In the genomic region with DNA sequence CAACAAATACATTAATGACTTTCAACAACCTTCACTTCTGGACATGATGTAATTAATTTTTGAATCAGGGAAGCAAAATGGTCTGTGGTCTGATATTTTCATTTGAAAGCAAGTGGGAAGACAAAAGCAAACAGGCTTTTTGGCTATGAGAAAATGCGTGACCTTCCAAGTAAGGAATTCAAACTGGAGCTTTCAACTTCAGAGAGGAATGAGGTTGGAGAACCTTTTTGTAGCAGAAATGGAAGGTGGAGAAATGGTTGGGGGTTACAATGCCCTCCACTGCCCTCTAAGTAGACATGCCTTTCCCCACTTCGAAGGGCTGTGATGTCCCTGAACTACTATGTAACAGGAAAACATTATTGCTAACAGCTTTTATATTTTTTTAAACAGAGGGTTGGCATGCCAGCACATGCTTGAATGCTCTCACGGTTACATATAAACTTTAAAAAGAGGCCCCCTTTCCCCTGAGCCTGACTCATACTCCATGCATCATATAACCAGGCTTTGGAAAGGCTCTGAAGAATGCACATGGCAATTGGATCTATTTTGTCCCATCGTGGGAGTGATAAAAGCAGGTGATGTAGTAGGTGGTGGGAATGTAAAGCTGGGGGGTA, we compare ENCODE assay signal across 12 cellular contexts.
DNase-seq lines count a peak whose midpoint lies in the region; TF ChIP-seq lines count a peak whose summit lies in the region.
"Had no signal": no experiment of that assay in that cellular context is flagged by ENCODE, and none has a peak within 500 bp of the region (broad histone marks: within the 10 kb centered on the region; RNA-seq: fewer than 3 reads in every experiment).

No MANE protein-coding gene starts in this region.

- H2AFZ ChIP-seq in SK-N-SH (ENCODE audit: low read depth) = peak overlapping the region; percentile 62

- H3K27ac ChIP-seq in SK-N-SH (ENCODE audit: low read depth in 2 of 2, low read length in 1 of 2) = peak overlapping the region; percentile 55 to 90; a peak in 3 of 4 replicates

- no peak for TF ChIP-seq EP300 in SK-N-SH (IDR thresholded peaks at IDR 0.05; ENCODE audit: borderline replicate concordance in 1 of 2, low read depth in 1 of 2, low read length in 1 of 2)

- no peaks in the 10 kb centered on the region for H3K79me2 ChIP-seq in SK-N-SH (ENCODE audit: insufficient read depth)

- DNase-seq in GM03348 (ENCODE audit: low spot score) = peak; percentile 82
- no peak for DNase-seq in SK-N-SH
- peak; percentile 84 for DNase-seq in fibroblast of villous mesenchyme (ENCODE audit: low read depth)
- peak; percentile 90 for DNase-seq in skeletal muscle cell (ENCODE audit: low read depth)
- DNase-seq in activated CD8-positive, alpha-beta memory T cell treated with anti-CD3 and anti-CD28 coated beads, Interleukin-2, amount 50 U/mL, for 4 hours = no peak
- no peak for DNase-seq in anterior cingulate cortex (lab: John Stamatoyannopoulos, UW)
- no peak for DNase-seq in activated CD8-positive, alpha-beta memory T cell treated with anti-CD3 and anti-CD28 coated beads for 24 hours
- DNase-seq in GM19238 (ENCODE audit: insufficient read length, low spot score) = no peak
- DNase-seq: activated B cell treated with CpG ODN at 0.5 μM for 24 hours; NCI-H748 treated with DMSO at 0.1 percent for 48 hours; retina; stimulated activated naive CD8-positive, alpha-beta T cell treated with anti-CD3 and anti-CD28 coated beads, Interleukin-15, Interleukin-2, amounts not matched to agents 100 U/mL and 50 U/mL, for 24 hours had no signal

- peaks cover 0 to 18% of the 10 kb centered on the region in 2 experiments; a peak in 1 of 4 replicates for H3K4me1 ChIP-seq in SK-N-SH (ENCODE audit: control insufficient read depth in 1 of 2, insufficient read depth in 2 of 2, low read depth in 1 of 2, low read length in 1 of 2)

- TF ChIP-seq CTCF in SK-N-SH (IDR thresholded peaks at IDR 0.05) (no peak), fibroblast of villous mesenchyme (IDR thresholded peaks at IDR 0.05; ENCODE audit: insufficient read depth, low read depth, low read length) (no peak)

- H3K9me3 ChIP-seq in SK-N-SH = no peaks in the 10 kb centered on the region

- peak overlapping the region; percentile 53; the same call in 1 of the 2 replicates for H3K9ac ChIP-seq in SK-N-SH

- POLR2A ChIA-PET in SK-N-SH (lab: Yijun Ruan, JAX) = no interaction called here

- CTCF ChIA-PET in SK-N-SH (lab: Yijun Ruan, JAX) = no interaction called here

- no peak overlapping the region for H3K4me3 ChIP-seq in SK-N-SH (ENCODE audit: low read depth in 2 of 2, low read length in 1 of 2)
- H3K4me3 ChIP-seq in fibroblast of villous mesenchyme (ENCODE audit: low read depth, low read length) = no peak overlapping the region
- H3K4me3 ChIP-seq in skeletal muscle cell (ENCODE audit: low read depth, low read length) = no peak overlapping the region

- H3F3A ChIP-seq in SK-N-SH (replicated peaks; ENCODE audit: insufficient read depth) = peaks cover 13% of the 10 kb centered on the region

- H3K36me3 ChIP-seq in SK-N-SH (replicated peaks in 1 of 2; ENCODE audit: control insufficient read depth in 1 of 2, insufficient read depth in 2 of 2, low read length in 1 of 2) = no peaks in the 10 kb centered on the region

- H3K9me2 ChIP-seq in SK-N-SH = no peaks in the 10 kb centered on the region

- H3K4me2 ChIP-seq in SK-N-SH = peak overlapping the region; percentile 43

- H4K20me1 ChIP-seq in SK-N-SH (ENCODE audit: insufficient read depth) = no peaks in the 10 kb centered on the region

- no peak for TF ChIP-seq RAD21 in SK-N-SH (IDR thresholded peaks at IDR 0.05; ENCODE audit: low read length)

- no peaks in the 10 kb centered on the region for H3K27me3 ChIP-seq in SK-N-SH (ENCODE audit: insufficient read depth)

- 13% methylated on average over 4 of the region's 4 CpGs for WGBS in SK-N-SH (ENCODE audit: low lambda C conversion rate)

TF ChIP-seq in SK-N-SH, 30 proteins besides CTCF, POLR2A, EP300 and RAD21:
- TF ChIP-seq, protein P1, sequence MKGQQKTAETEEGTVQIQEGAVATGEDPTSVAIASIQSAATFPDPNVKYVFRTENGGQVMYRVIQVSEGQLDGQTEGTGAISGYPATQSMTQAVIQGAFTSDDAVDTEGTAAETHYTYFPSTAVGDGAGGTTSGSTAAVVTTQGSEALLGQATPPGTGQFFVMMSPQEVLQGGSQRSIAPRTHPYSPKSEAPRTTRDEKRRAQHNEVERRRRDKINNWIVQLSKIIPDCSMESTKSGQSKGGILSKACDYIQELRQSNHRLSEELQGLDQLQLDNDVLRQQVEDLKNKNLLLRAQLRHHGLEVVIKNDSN (IDR thresholded peaks at IDR 0.05; ENCODE audit: borderline replicate concordance, low read depth) = no peak
- no peak for TF ChIP-seq CHD2 (IDR thresholded peaks at IDR 0.05; ENCODE audit: low read length, partially characterized antibody)
- TF ChIP-seq, protein P2, sequence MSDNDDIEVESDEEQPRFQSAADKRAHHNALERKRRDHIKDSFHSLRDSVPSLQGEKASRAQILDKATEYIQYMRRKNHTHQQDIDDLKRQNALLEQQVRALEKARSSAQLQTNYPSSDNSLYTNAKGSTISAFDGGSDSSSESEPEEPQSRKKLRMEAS (IDR thresholded peaks at IDR 0.05; ENCODE audit: low read depth) = peak; percentile 80
- TF ChIP-seq GABPA (IDR thresholded peaks at IDR 0.05; ENCODE audit: low read depth) = no peak
- TF ChIP-seq RCOR1 (IDR thresholded peaks at IDR 0.05; ENCODE audit: low read length) = no peak
- TF ChIP-seq NRF1 (IDR thresholded peaks at IDR 0.05; ENCODE audit: low read depth, low read length) = no peak
- TF ChIP-seq, protein P3, sequence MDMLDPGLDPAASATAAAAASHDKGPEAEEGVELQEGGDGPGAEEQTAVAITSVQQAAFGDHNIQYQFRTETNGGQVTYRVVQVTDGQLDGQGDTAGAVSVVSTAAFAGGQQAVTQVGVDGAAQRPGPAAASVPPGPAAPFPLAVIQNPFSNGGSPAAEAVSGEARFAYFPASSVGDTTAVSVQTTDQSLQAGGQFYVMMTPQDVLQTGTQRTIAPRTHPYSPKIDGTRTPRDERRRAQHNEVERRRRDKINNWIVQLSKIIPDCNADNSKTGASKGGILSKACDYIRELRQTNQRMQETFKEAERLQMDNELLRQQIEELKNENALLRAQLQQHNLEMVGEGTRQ (IDR thresholded peaks at IDR 0.05; ENCODE audit: borderline replicate concordance, low read depth, low read length) = no peak
- peak; percentile 62 for TF ChIP-seq JUND (IDR thresholded peaks at IDR 0.05)
- TF ChIP-seq, protein P4, sequence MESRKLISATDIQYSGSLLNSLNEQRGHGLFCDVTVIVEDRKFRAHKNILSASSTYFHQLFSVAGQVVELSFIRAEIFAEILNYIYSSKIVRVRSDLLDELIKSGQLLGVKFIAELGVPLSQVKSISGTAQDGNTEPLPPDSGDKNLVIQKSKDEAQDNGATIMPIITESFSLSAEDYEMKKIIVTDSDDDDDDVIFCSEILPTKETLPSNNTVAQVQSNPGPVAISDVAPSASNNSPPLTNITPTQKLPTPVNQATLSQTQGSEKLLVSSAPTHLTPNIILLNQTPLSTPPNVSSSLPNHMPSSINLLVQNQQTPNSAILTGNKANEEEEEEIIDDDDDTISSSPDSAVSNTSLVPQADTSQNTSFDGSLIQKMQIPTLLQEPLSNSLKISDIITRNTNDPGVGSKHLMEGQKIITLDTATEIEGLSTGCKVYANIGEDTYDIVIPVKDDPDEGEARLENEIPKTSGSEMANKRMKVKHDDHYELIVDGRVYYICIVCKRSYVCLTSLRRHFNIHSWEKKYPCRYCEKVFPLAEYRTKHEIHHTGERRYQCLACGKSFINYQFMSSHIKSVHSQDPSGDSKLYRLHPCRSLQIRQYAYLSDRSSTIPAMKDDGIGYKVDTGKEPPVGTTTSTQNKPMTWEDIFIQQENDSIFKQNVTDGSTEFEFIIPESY (IDR thresholded peaks at IDR 0.05; ENCODE audit: borderline replicate concordance, low read depth) = no peak
- no peak for TF ChIP-seq SIN3A (IDR thresholded peaks at IDR 0.05; ENCODE audit: borderline replicate concordance, low read depth, low read length)
- no peak for TF ChIP-seq FOXJ3 (CRISPR knock-in tag; IDR thresholded peaks at IDR 0.05)
- TF ChIP-seq TAF1 (IDR thresholded peaks at IDR 0.05; ENCODE audit: borderline replicate concordance, low read depth, low read length) = 0 out of 2 replicates have a peak, but pooled peaks have one; percentile 10
- TF ChIP-seq FOSL2 (IDR thresholded peaks at IDR 0.05; ENCODE audit: borderline replicate concordance, low read depth) = peak; percentile 72; the same call in 1 of the 2 replicates
- TF ChIP-seq, protein P5, sequence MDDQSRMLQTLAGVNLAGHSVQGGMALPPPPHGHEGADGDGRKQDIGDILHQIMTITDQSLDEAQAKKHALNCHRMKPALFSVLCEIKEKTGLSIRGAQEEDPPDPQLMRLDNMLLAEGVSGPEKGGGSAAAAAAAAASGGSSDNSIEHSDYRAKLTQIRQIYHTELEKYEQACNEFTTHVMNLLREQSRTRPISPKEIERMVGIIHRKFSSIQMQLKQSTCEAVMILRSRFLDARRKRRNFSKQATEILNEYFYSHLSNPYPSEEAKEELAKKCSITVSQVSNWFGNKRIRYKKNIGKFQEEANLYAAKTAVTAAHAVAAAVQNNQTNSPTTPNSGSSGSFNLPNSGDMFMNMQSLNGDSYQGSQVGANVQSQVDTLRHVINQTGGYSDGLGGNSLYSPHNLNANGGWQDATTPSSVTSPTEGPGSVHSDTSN (IDR thresholded peaks at IDR 0.05) = peak; percentile 24; the same call in 1 of the 2 replicates
- TF ChIP-seq NFIC (IDR thresholded peaks at IDR 0.05; ENCODE audit: borderline replicate concordance) = peak; percentile 30; the same call in 1 of the 2 replicates
- TF ChIP-seq EZH2phosphoT487 (IDR thresholded peaks at IDR 0.05; ENCODE audit: borderline replicate concordance, low read depth) = no peak
- TF ChIP-seq TCF12 (IDR thresholded peaks at IDR 0.05) = peak; percentile 34

Comparison
In these comparisons a context has a peak if more than half of its experiments do, and no peak if none do; other contexts are left out.
1. DNase-seq: peak in GM03348 (single experiment), fibroblast of villous mesenchyme (single experiment) and skeletal muscle cell (single experiment); none in SK-N-SH (single experiment), activated CD8-positive, alpha-beta memory T cell treated with anti-CD3 and anti-CD28 coated beads, Interleukin-2, amount 50 U/mL, for 4 hours (single experiment), anterior cingulate cortex (0 of 58), activated CD8-positive, alpha-beta memory T cell treated with anti-CD3 and anti-CD28 coated beads for 24 hours (single experiment) and GM19238 (single experiment).